Comparison of ENCODE assay signal across 15 cellular contexts in the genomic region with DNA sequence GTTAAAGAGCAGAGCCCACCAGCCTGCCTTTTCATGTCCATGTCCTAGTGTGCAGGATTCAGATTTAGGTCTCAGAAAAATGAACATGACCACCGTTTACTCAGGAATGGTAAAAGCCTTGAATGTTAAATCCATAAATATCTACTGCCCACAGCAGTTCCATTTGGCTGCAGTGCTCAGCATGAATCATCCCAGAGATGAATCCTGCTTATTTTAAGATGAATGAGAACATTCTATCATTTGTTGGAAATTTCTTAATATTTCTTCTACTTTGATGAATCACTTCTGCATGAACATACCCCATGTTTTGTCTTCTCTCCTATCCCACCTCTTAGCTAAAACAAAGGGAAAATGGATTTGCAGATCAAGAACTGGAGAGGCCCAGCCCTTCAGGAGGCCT. TPM values are rescaled to one million over a fixed set of nuclear protein-coding genes. Genes with fewer than 3 reads are reported as not detected.
DNase-seq lines count a peak whose midpoint lies in the region; ATAC-seq and TF ChIP-seq lines count a peak whose summit lies in the region.
"Had no signal": no experiment of that assay in that cellular context is flagged by ENCODE, and none has a peak within 500 bp of the region (broad histone marks: within the 10 kb centered on the region; RNA-seq: fewer than 3 reads in every experiment).

No MANE protein-coding gene starts in this region.

- peaks cover 3% of the 10 kb centered on the region for H3K4me1 Mint-ChIP-seq in chondrocyte (ENCODE audit: low read depth)
- H3K4me1 Mint-ChIP-seq: activated naive CD8-positive, alpha-beta T cell treated with anti-CD3 and anti-CD28 coated beads for 36 hours; B cell had no signal

- no peak for TF ChIP-seq CTCF in chondrocyte (IDR thresholded peaks at IDR 0.05)
- no peak for TF ChIP-seq CTCF in uterus (IDR thresholded peaks at IDR 0.05)
- no peak for TF ChIP-seq CTCF in body of pancreas (IDR thresholded peaks at IDR 0.05)

- no peaks in the 10 kb centered on the region for H3K27me3 Mint-ChIP-seq in chondrocyte (ENCODE audit: low read depth)
- H3K27me3 Mint-ChIP-seq: activated CD4-positive, alpha-beta memory T cell treated with anti-CD3 and anti-CD28 coated beads for 36 hours; activated naive CD8-positive, alpha-beta T cell treated with anti-CD3 and anti-CD28 coated beads for 36 hours; activated T-cell treated with anti-CD3 and anti-CD28 coated beads, Interleukin-2, amount 50 U/mL, for 24 hours; B cell had no signal

- H3K4me3 Mint-ChIP-seq in chondrocyte (ENCODE audit: unreplicated experiment), result no peak overlapping the region
- H3K4me3 Mint-ChIP-seq: activated CD4-positive, alpha-beta memory T cell treated with anti-CD3 and anti-CD28 coated beads for 36 hours; activated naive CD8-positive, alpha-beta T cell treated with anti-CD3 and anti-CD28 coated beads for 36 hours; activated T-cell treated with anti-CD3 and anti-CD28 coated beads, Interleukin-2, amount 50 U/mL, for 24 hours; B cell had no signal

- H3K27ac ChIP-seq in uterus (no peak overlapping the region), body of pancreas (no peak overlapping the region)
- H3K27ac ChIP-seq: stomach had no signal

- peak overlapping the region; percentile 47 for H3K27ac Mint-ChIP-seq in chondrocyte (ENCODE audit: unreplicated experiment)
- H3K27ac Mint-ChIP-seq: activated CD4-positive, alpha-beta memory T cell treated with anti-CD3 and anti-CD28 coated beads for 36 hours; activated naive CD8-positive, alpha-beta T cell treated with anti-CD3 and anti-CD28 coated beads for 36 hours; activated T-cell treated with anti-CD3 and anti-CD28 coated beads, Interleukin-2, amount 50 U/mL, for 24 hours; B cell had no signal

- ATAC-seq in body of pancreas, result no peak

- H3K4me1 ChIP-seq in uterus (no peaks in the 10 kb centered on the region), body of pancreas (no peaks in the 10 kb centered on the region)
- H3K4me1 ChIP-seq: stomach had no signal

- peaks cover 2% of the 10 kb centered on the region for H3K36me3 Mint-ChIP-seq in chondrocyte (ENCODE audit: low read depth)
- H3K36me3 Mint-ChIP-seq: activated CD4-positive, alpha-beta memory T cell treated with anti-CD3 and anti-CD28 coated beads for 36 hours; activated naive CD8-positive, alpha-beta T cell treated with anti-CD3 and anti-CD28 coated beads for 36 hours had no signal

- H3K9me3 ChIP-seq in uterus, result no peaks in the 10 kb centered on the region
- H3K9me3 ChIP-seq in body of pancreas, result no peaks in the 10 kb centered on the region
- H3K9me3 ChIP-seq: stomach had no signal

- H3K27me3 ChIP-seq in uterus (no peaks in the 10 kb centered on the region), body of pancreas (no peaks in the 10 kb centered on the region)
- H3K27me3 ChIP-seq: stomach had no signal

- intact Hi-C loops in uterus (cut with DNase I; ENCODE audit: low total_unique reads), result no loop called here
- intact Hi-C loops in body of pancreas (cut with DNase I), result no loop called here

- no peaks in the 10 kb centered on the region for H3K36me3 ChIP-seq in uterus
- H3K36me3 ChIP-seq in body of pancreas (replicated peaks in 1 of 2; ENCODE audit: insufficient read depth in 1 of 2, low read depth in 2 of 2), result no peaks in the 10 kb centered on the region
- H3K36me3 ChIP-seq: stomach had no signal

- H3K9me3 Mint-ChIP-seq in chondrocyte (ENCODE audit: low read depth), result peaks cover 4% of the 10 kb centered on the region
- H3K9me3 Mint-ChIP-seq: activated CD4-positive, alpha-beta memory T cell treated with anti-CD3 and anti-CD28 coated beads for 36 hours; activated naive CD8-positive, alpha-beta T cell treated with anti-CD3 and anti-CD28 coated beads for 36 hours; activated T-cell treated with anti-CD3 and anti-CD28 coated beads, Interleukin-2, amount 50 U/mL, for 24 hours had no signal

- peak; percentile 72 for DNase-seq in AG20443 (ENCODE audit: low spot score)
- peak; percentile 18 for DNase-seq in M059J (ENCODE audit: low read depth)
- DNase-seq in chondrocyte (ENCODE audit: low spot score), result no peak
- DNase-seq in inferior parietal cortex (ENCODE audit: extremely low spot score), result peak; percentile 44
- DNase-seq in cerebellar cortex (ENCODE audit: low spot score), result no peak
- no peak for DNase-seq in uterus
- no peak for DNase-seq in kidney tubule cell (ENCODE audit: low spot score)
- DNase-seq in body of pancreas, result no peak
- DNase-seq: activated CD4-positive, alpha-beta memory T cell treated with anti-CD3 and anti-CD28 coated beads for 36 hours; activated naive CD8-positive, alpha-beta T cell treated with anti-CD3 and anti-CD28 coated beads for 36 hours; activated T-cell treated with anti-CD3 and anti-CD28 coated beads, Interleukin-2, amount 50 U/mL, for 24 hours; NCI-H1417 treated with DMSO at 0.1 percent for 48 hours; SHP77; stomach had no signal

- TF ChIP-seq POLR2A in uterus (IDR thresholded peaks at IDR 0.05), result no peak
- no peak for TF ChIP-seq POLR2A in body of pancreas (IDR thresholded peaks at IDR 0.05)

- 29 to 57% methylated on average over 1 of the region's 1 CpG for WGBS in body of pancreas, 2 donors

- H3K4me3 ChIP-seq in uterus (no peak overlapping the region), body of pancreas (no peak overlapping the region)
- H3K4me3 ChIP-seq: stomach had no signal

RNA-seq across cellular contexts. Expression of gene AQP11, which starts 47.5 kb away (rescaled TPM):
- 2.4 and 3.6 TPM in 2 replicates for total RNA-seq in M059J (2014; rRNA removed; shearing (Covaris generic))
- total RNA-seq in chondrocyte, result 1.5 to 2.1 TPM (median 1.6 TPM) in 3 replicates
- 1 to 10 TPM in 2 of 4 donors, under 1 TPM in 1, not detected in 1; 0.73 to 6.9 (median 1.9) TPM for total RNA-seq in uterus
- 1 to 10 TPM; 1.6 TPM for total RNA-seq in body of pancreas

Comparison
In these comparisons a context has a peak if more than half of its experiments do, and no peak if none do; other contexts are left out.
1. DNase-seq: peak in AG20443 (single experiment), M059J (single experiment) and inferior parietal cortex (single experiment); none in chondrocyte (single experiment), cerebellar cortex (single experiment), uterus (0 of 2), kidney tubule cell (single experiment) and body of pancreas (0 of 4).